ENCODE assay signal across 11 cellular contexts in the genomic region with DNA sequence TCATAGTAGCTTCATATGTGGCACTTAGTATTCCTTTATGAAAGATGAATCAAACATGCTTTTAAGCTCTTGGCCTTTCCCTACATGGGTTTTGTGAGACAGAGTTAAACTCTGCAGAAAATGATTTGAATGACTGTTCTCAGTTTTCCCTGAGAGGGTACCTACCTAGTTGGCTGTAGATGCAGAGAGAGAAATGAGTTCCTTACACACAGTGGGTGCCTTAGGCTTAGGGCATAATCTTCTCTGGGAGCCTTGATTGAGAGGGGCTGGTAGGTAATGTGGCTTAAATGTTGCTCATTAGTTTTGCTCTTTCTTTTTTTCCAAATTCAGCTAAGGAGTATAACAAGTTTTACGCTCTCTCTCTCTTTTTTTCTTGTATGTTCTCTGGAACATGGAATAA. TPM values are rescaled to one million over a fixed set of nuclear protein-coding genes. Genes with fewer than 3 reads are reported as not detected.
A peak's percentile ranks its signal among the peaks of the same experiment; 100 is the strongest.
DNase-seq lines count a peak whose midpoint lies in the region; ATAC-seq and TF ChIP-seq lines count a peak whose summit lies in the region.
"Had no signal": no experiment of that assay in that cellular context is flagged by ENCODE, and none has a peak within 500 bp of the region (broad histone marks: within the 10 kb centered on the region; RNA-seq: fewer than 3 reads in every experiment).

No MANE protein-coding gene starts in this region.

- H3K4me1 ChIP-seq in fibroblast of lung (ENCODE audit: control insufficient read depth, extremely low read depth, insufficient read depth, low read length): peaks cover 3% of the 10 kb centered on the region
- peaks cover 30% of the 10 kb centered on the region for H3K4me1 ChIP-seq in body of pancreas

- CTCF ChIA-PET in activated CD4-positive, alpha-beta T cell treated with anti-CD3 and anti-CD28 coated beads, Interleukin-2, amount 10 ng/mL, durations not matched to agents 7 days and 5 days (lab: Charles Lee): interaction anchor here (0.5 to 0.8 kb wide), 2 partner anchors 10 to 51 kb away, joined by 3 read pairs; no protein-coding TSS in a partner anchor

- H3K36me3 ChIP-seq in SU-DHL-6 (ENCODE audit: low read length) (no peaks in the 10 kb centered on the region; the same call in 1 of the 2 replicates), fibroblast of lung (ENCODE audit: control insufficient read depth, insufficient read depth, low read length) (no peaks in the 10 kb centered on the region), body of pancreas (replicated peaks in 1 of 2; ENCODE audit: insufficient read depth in 1 of 2, low read depth in 2 of 2) (no peaks in the 10 kb centered on the region)

- H3K79me2 ChIP-seq in SU-DHL-6 (ENCODE audit: insufficient read depth, low read length) (peaks cover 67% of the 10 kb centered on the region), fibroblast of lung (ENCODE audit: control insufficient read depth, insufficient read depth, low read length) (peaks cover 56% of the 10 kb centered on the region)

- H3F3A ChIP-seq in SU-DHL-6 (ENCODE audit: insufficient read depth): peaks cover 9% of the 10 kb centered on the region; the same call in 1 of the 2 replicates

- peaks cover 54% of the 10 kb centered on the region for H3K4me1 Mint-ChIP-seq in activated CD4-positive, alpha-beta T cell treated with anti-CD3 and anti-CD28 coated beads, Interleukin-2, amount 10 ng/mL, durations not matched to agents 7 days and 5 days
- peaks cover 61% of the 10 kb centered on the region for H3K4me1 Mint-ChIP-seq in stimulated activated memory B cell treated with anti-CD40 and anti-IgM and Interleukin-4, amounts not matched to agents 10 μg/mL and 1 μg/mL and 100 μg/mL, for 72 hours

- H2AFZ ChIP-seq in SU-DHL-6 (ENCODE audit: low read depth, low read length, severe bottlenecking) (no peak overlapping the region), fibroblast of lung (ENCODE audit: low read length) (no peak overlapping the region)

- no peak for ATAC-seq in stimulated activated memory B cell treated with anti-CD40 and anti-IgM and Interleukin-4, amounts not matched to agents 10 μg/mL and 1 μg/mL and 100 μg/mL, for 72 hours
- no peak for ATAC-seq in body of pancreas
- ATAC-seq: HCT116 had no signal

- peaks cover 5% of the 10 kb centered on the region for H3K9me3 Mint-ChIP-seq in activated CD4-positive, alpha-beta T cell treated with anti-CD3 and anti-CD28 coated beads, Interleukin-2, amount 10 ng/mL, durations not matched to agents 7 days and 5 days
- no peaks in the 10 kb centered on the region for H3K9me3 Mint-ChIP-seq in stimulated activated memory B cell treated with anti-CD40 and anti-IgM and Interleukin-4, amounts not matched to agents 10 μg/mL and 1 μg/mL and 100 μg/mL, for 72 hours

- no peak for DNase-seq in activated CD4-positive, alpha-beta T cell treated with anti-CD3 and anti-CD28 coated beads, Interleukin-2, amount 10 ng/mL, durations not matched to agents 7 days and 5 days
- no peak for DNase-seq in activated CD4-positive, alpha-beta T cell treated with anti-CD3 and anti-CD28 coated beads, Interleukin-2, amount 50 U/mL, for 4 hours
- no peak for DNase-seq in fibroblast of lung (ENCODE audit: low read depth in 2 of 2)
- no peak for DNase-seq in NCI-H128 (lab: John Stamatoyannopoulos, UW; ENCODE audit: unreplicated experiment)
- no peak for DNase-seq in body of pancreas
- DNase-seq in CD1c-positive myeloid dendritic cell (ENCODE audit: extremely low spot score): no peak
- DNase-seq: central memory CD4-positive, alpha-beta T cell; MM.1S had no signal

- peaks cover 33% of the 10 kb centered on the region for H3K36me3 Mint-ChIP-seq in activated CD4-positive, alpha-beta T cell treated with anti-CD3 and anti-CD28 coated beads, Interleukin-2, amount 10 ng/mL, durations not matched to agents 7 days and 5 days (ENCODE audit: low read depth)
- H3K36me3 Mint-ChIP-seq in stimulated activated memory B cell treated with anti-CD40 and anti-IgM and Interleukin-4, amounts not matched to agents 10 μg/mL and 1 μg/mL and 100 μg/mL, for 72 hours: peaks cover 17% of the 10 kb centered on the region

- H3K4me3 ChIP-seq in SU-DHL-6 (ENCODE audit: insufficient read depth, low read length, poor library complexity, severe bottlenecking) (no peak overlapping the region), fibroblast of lung (replicated peaks in 1 of 4; ENCODE audit: control extremely low read depth in 1 of 4, insufficient read depth in 1 of 4, low read depth in 3 of 4, low read length in 4 of 4) (peak overlapping the region in 3 of 4 experiments; percentile 1 to 52 (median 41)), body of pancreas (no peak overlapping the region)

- H3K9me2 ChIP-seq in SU-DHL-6 (replicated peaks; ENCODE audit: insufficient read depth, low read length): no peaks in the 10 kb centered on the region

- intact Hi-C loops in body of pancreas (cut with DNase I): no loop called here

- H3K9me3 ChIP-seq in SU-DHL-6 (ENCODE audit: insufficient read depth, low read length): no peaks in the 10 kb centered on the region
- H3K9me3 ChIP-seq in fibroblast of lung (ENCODE audit: control insufficient read depth, insufficient read depth, low read depth, low read length): no peaks in the 10 kb centered on the region
- H3K9me3 ChIP-seq in body of pancreas: no peaks in the 10 kb centered on the region

- WGBS in body of pancreas, 2 donors: 87 to 91% methylated on average over 1 of the region's 1 CpG

- H3K27ac ChIP-seq in SU-DHL-6 (ENCODE audit: low read depth, low read length) (no peak overlapping the region), fibroblast of lung (ENCODE audit: insufficient read depth, low read length) (no peak overlapping the region), body of pancreas (no peak overlapping the region)

- H3K27me3 ChIP-seq in SU-DHL-6 (ENCODE audit: low read length): no peaks in the 10 kb centered on the region
- H3K27me3 ChIP-seq in fibroblast of lung (ENCODE audit: control insufficient read depth, insufficient read depth, low read length): no peaks in the 10 kb centered on the region
- no peaks in the 10 kb centered on the region for H3K27me3 ChIP-seq in body of pancreas

- peak overlapping the region; percentile 51 for H3K4me2 ChIP-seq in SU-DHL-6 (ENCODE audit: low read depth, low read length, poor library complexity, severe bottlenecking)
- H3K4me2 ChIP-seq in fibroblast of lung (ENCODE audit: extremely low read depth, insufficient read depth, low read length): peak overlapping the region; percentile 68

- no peak for TF ChIP-seq POLR2A in body of pancreas (IDR thresholded peaks at IDR 0.05)

- H4K20me1 ChIP-seq in SU-DHL-6 (ENCODE audit: low read depth, low read length) (peaks cover 3% of the 10 kb centered on the region; the same call in 1 of the 2 replicates), fibroblast of lung (ENCODE audit: control insufficient read depth, extremely low read depth, insufficient read depth, low read length) (no peaks in the 10 kb centered on the region)

- H3K27me3 Mint-ChIP-seq in activated CD4-positive, alpha-beta T cell treated with anti-CD3 and anti-CD28 coated beads, Interleukin-2, amount 10 ng/mL, durations not matched to agents 7 days and 5 days: no peaks in the 10 kb centered on the region
- H3K27me3 Mint-ChIP-seq in stimulated activated memory B cell treated with anti-CD40 and anti-IgM and Interleukin-4, amounts not matched to agents 10 μg/mL and 1 μg/mL and 100 μg/mL, for 72 hours: peaks cover under 1% of the 10 kb centered on the region

- POLR2A ChIA-PET in activated CD4-positive, alpha-beta T cell treated with anti-CD3 and anti-CD28 coated beads, Interleukin-2, amount 10 ng/mL, durations not matched to agents 7 days and 5 days (lab: Charles Lee): interaction anchor here (0.9 kb wide), 1 partner anchor 61 kb away, joined by 3 read pairs; no protein-coding TSS in a partner anchor

- H3K27ac Mint-ChIP-seq in activated CD4-positive, alpha-beta T cell treated with anti-CD3 and anti-CD28 coated beads, Interleukin-2, amount 10 ng/mL, durations not matched to agents 7 days and 5 days: peak overlapping the region; percentile 32
- peak overlapping the region; percentile 40 for H3K27ac Mint-ChIP-seq in stimulated activated memory B cell treated with anti-CD40 and anti-IgM and Interleukin-4, amounts not matched to agents 10 μg/mL and 1 μg/mL and 100 μg/mL, for 72 hours

- TF ChIP-seq CTCF in SU-DHL-6 (IDR thresholded peaks at IDR 0.05; ENCODE audit: insufficient read depth, low read length, poor library complexity, severe bottlenecking): no peak
- TF ChIP-seq CTCF in fibroblast of lung (conservative IDR thresholded peaks at IDR 0.05 in 1 of 2, IDR thresholded peaks at IDR 0.05 in 1 of 2; ENCODE audit: low read depth in 1 of 2, low read length in 2 of 2): no peak
- TF ChIP-seq CTCF in body of pancreas (IDR thresholded peaks at IDR 0.05): no peak

- H3K9ac ChIP-seq in SU-DHL-6 (ENCODE audit: low read length): no peak overlapping the region
- H3K9ac ChIP-seq in fibroblast of lung (ENCODE audit: insufficient read depth, low read length): no peak overlapping the region

- peak overlapping the region; percentile 41 for H3K4me3 Mint-ChIP-seq in activated CD4-positive, alpha-beta T cell treated with anti-CD3 and anti-CD28 coated beads, Interleukin-2, amount 10 ng/mL, durations not matched to agents 7 days and 5 days
- no peak overlapping the region for H3K4me3 Mint-ChIP-seq in stimulated activated memory B cell treated with anti-CD40 and anti-IgM and Interleukin-4, amounts not matched to agents 10 μg/mL and 1 μg/mL and 100 μg/mL, for 72 hours

RNA-seq across cellular contexts. Expression of gene URI1, which starts 3.0 kb away (rescaled TPM):
- total RNA-seq in activated CD4-positive, alpha-beta T cell treated with anti-CD3 and anti-CD28 coated beads, Interleukin-2, amount 10 ng/mL, durations not matched to agents 7 days and 5 days: 10 to 100 TPM; 54.8 to 54.9 TPM
- 60.4 and 62.6 TPM in 2 replicates for total RNA-seq in fibroblast of lung
- 71.8 and 77.4 TPM in 2 replicates for polyA plus RNA-seq in fibroblast of lung
- 41.9 and 45.0 TPM in 2 replicates for polyA plus RNA-seq in fibroblast of lung (2012)
- polyA minus RNA-seq in fibroblast of lung (ENCODE audit: low replicate concordance): 35.1 and 37.8 TPM in 2 replicates
- 10 to 100 TPM; 38.2 to 60.7 TPM for total RNA-seq in body of pancreas

Comparison
In these comparisons a context has a peak if more than half of its experiments do, and no peak if none do; other contexts are left out.
1. H3K4me3 ChIP-seq: peak in fibroblast of lung (3 of 4); none in SU-DHL-6 (single experiment) and body of pancreas (0 of 2).